ENCODE assay signal across 9 cellular contexts in genomic region chr20:44736170-44737021, GRCh38. TPM values are rescaled to one million over a fixed set of nuclear protein-coding genes. Genes with fewer than 3 reads are reported as not detected.
A peak's percentile ranks its signal among the peaks of the same experiment; 100 is the strongest.
DNase-seq lines count a peak whose midpoint lies in the region; ATAC-seq and TF ChIP-seq lines count a peak whose summit lies in the region.
"Had no signal": no experiment of that assay in that cellular context is flagged by ENCODE, and none has a peak within 500 bp of the region (broad histone marks: within the 10 kb centered on the region; RNA-seq: fewer than 3 reads in every experiment).

No MANE protein-coding gene starts in this region.

- H3K27me3 ChIP-seq in foreskin keratinocyte: peaks cover 12% of the 10 kb centered on the region

- intact Hi-C loops in activated CD4-positive, alpha-beta memory T cell treated with anti-CD3 and anti-CD28 coated beads for 36 hours (cut with micrococcal nuclease): no loop called here

- no peak overlapping the region for H3K27ac Mint-ChIP-seq in activated CD4-positive, alpha-beta memory T cell treated with anti-CD3 and anti-CD28 coated beads for 36 hours

- peak; percentile 25 for DNase-seq in stimulated activated CD4-positive, alpha-beta T cell treated with anti-CD3 and anti-CD28 coated beads, Interleukin-1b, Interleukin-23, amount 100 ng/mL, for 48 hours
- DNase-seq in stimulated activated CD4-positive, alpha-beta T cell treated with anti-CD3 and anti-CD28 coated beads, Interleukin-4, amount 100 ng/mL, for 4 hours: no peak
- DNase-seq in NCI-H2171 (lab: John Stamatoyannopoulos, UW) (peak; percentile 73), foreskin keratinocyte (peak in 1 of 2 donors; percentile 53), occipital lobe (lab: John Stamatoyannopoulos, UW) (peak; percentile 82)
- peak; percentile 31 for DNase-seq in activated CD4-positive, alpha-beta memory T cell treated with anti-CD3 and anti-CD28 coated beads for 36 hours

- TF ChIP-seq CTCF in foreskin keratinocyte (conservative IDR thresholded peaks at IDR 0.05): no peak

- H3K27ac ChIP-seq in foreskin keratinocyte: no peak overlapping the region
- H3K27ac ChIP-seq: epithelial cell of prostate had no signal

- H3K4me3 Mint-ChIP-seq in activated CD4-positive, alpha-beta memory T cell treated with anti-CD3 and anti-CD28 coated beads for 36 hours: peak overlapping the region; percentile 31

- peaks cover 7% of the 10 kb centered on the region for H3K9me3 Mint-ChIP-seq in activated CD4-positive, alpha-beta memory T cell treated with anti-CD3 and anti-CD28 coated beads for 36 hours

- CTCF ChIA-PET in activated CD4-positive, alpha-beta memory T cell treated with anti-CD3 and anti-CD28 coated beads for 36 hours (lab: Charles Lee): interaction anchor here (1.4 to 3.7 kb wide), 3 partner anchors 11 to 53 kb away, joined by 5 to 31 read pairs (median 6); no protein-coding TSS in a partner anchor

- peaks cover 26% of the 10 kb centered on the region for H3K4me1 Mint-ChIP-seq in activated CD4-positive, alpha-beta memory T cell treated with anti-CD3 and anti-CD28 coated beads for 36 hours (ENCODE audit: low read depth)

- no peaks in the 10 kb centered on the region for H3K36me3 Mint-ChIP-seq in activated CD4-positive, alpha-beta memory T cell treated with anti-CD3 and anti-CD28 coated beads for 36 hours

- peak; percentile 52 for ATAC-seq in foreskin keratinocyte
- no peak for ATAC-seq in HG03354 (IDR thresholded peaks at IDR 0.05; ENCODE audit: poor library complexity, severe bottlenecking, unreplicated experiment)
- no peak for ATAC-seq in HG03457 (IDR thresholded peaks at IDR 0.05; ENCODE audit: unreplicated experiment)

- H3K4me1 ChIP-seq in foreskin keratinocyte: no peaks in the 10 kb centered on the region

- POLR2A ChIA-PET in activated CD4-positive, alpha-beta memory T cell treated with anti-CD3 and anti-CD28 coated beads for 36 hours (lab: Charles Lee): no interaction called here

- no peaks in the 10 kb centered on the region for H3K27me3 Mint-ChIP-seq in activated CD4-positive, alpha-beta memory T cell treated with anti-CD3 and anti-CD28 coated beads for 36 hours

RNA-seq across cellular contexts. Expression of gene KCNK15, which starts 9.3 kb away (rescaled TPM):
- under 1 TPM; 0.71 to 0.77 TPM for total RNA-seq in activated CD4-positive, alpha-beta memory T cell treated with anti-CD3 and anti-CD28 coated beads for 36 hours
- total RNA-seq in foreskin keratinocyte (not detected in 2 replicates), occipital lobe (not detected)
- 0.01 TPM in 1 of 2 replicates, not detected in the other for polyA plus RNA-seq in foreskin keratinocyte

RNA-seq across cellular contexts. Expression of gene CCN5, which starts 21.2 kb away (rescaled TPM):
- total RNA-seq in activated CD4-positive, alpha-beta memory T cell treated with anti-CD3 and anti-CD28 coated beads for 36 hours: not detected
- total RNA-seq in foreskin keratinocyte (not detected in 2 replicates), occipital lobe (not detected)
- polyA plus RNA-seq in foreskin keratinocyte: not detected in 2 replicates

Comparison
In these comparisons a context has a peak if more than half of its experiments do, and no peak if none do; other contexts are left out.
1. DNase-seq: peak in stimulated activated CD4-positive, alpha-beta T cell treated with anti-CD3 and anti-CD28 coated beads, Interleukin-1b, Interleukin-23, amount 100 ng/mL, for 48 hours (single experiment), NCI-H2171 (single experiment), activated CD4-positive, alpha-beta memory T cell treated with anti-CD3 and anti-CD28 coated beads for 36 hours (single experiment) and occipital lobe (single experiment); none in stimulated activated CD4-positive, alpha-beta T cell treated with anti-CD3 and anti-CD28 coated beads, Interleukin-4, amount 100 ng/mL, for 4 hours (0 of 2).